1 cellular context compared by ENCODE assay signal in genomic region chr1:3471356-3472087, GRCh38.
TF ChIP-seq lines count a peak whose summit lies in the region.

No MANE protein-coding gene starts in this region.

TF ChIP-seq in K562, 482 proteins besides CTCF, POLR2A, EP300 and RAD21 (continued from another document and continues in another):
- no peak for TF ChIP-seq MED1 (CRISPR knock-in tag; IDR thresholded peaks at IDR 0.05; ENCODE audit: borderline replicate concordance)
- TF ChIP-seq ZNF696 (CRISPR knock-in tag; conservative IDR thresholded peaks at IDR 0.05) = no peak
- no peak for TF ChIP-seq BRCA1 (IDR thresholded peaks at IDR 0.05)
- no peak for TF ChIP-seq BRCA1 (CRISPR knock-in tag; IDR thresholded peaks at IDR 0.05)
- 0 out of 4 replicates have a peak, but pooled peaks of 1 of the 2 experiments have one; percentile 22 for TF ChIP-seq HDAC1 (IDR thresholded peaks at IDR 0.05)
- TF ChIP-seq, protein P1, sequence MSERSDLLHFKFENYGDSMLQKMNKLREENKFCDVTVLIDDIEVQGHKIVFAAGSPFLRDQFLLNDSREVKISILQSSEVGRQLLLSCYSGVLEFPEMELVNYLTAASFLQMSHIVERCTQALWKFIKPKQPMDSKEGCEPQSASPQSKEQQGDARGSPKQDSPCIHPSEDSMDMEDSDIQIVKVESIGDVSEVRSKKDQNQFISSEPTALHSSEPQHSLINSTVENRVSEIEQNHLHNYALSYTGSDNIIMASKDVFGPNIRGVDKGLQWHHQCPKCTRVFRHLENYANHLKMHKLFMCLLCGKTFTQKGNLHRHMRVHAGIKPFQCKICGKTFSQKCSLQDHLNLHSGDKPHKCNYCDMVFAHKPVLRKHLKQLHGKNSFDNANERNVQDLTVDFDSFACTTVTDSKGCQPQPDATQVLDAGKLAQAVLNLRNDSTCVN (CRISPR knock-in tag; IDR thresholded peaks at IDR 0.05) = no peak
- TF ChIP-seq ASH1L (IDR thresholded peaks at IDR 0.05; ENCODE audit: borderline replicate concordance, low read depth, partially characterized antibody) = no peak
- TF ChIP-seq, protein P2, sequence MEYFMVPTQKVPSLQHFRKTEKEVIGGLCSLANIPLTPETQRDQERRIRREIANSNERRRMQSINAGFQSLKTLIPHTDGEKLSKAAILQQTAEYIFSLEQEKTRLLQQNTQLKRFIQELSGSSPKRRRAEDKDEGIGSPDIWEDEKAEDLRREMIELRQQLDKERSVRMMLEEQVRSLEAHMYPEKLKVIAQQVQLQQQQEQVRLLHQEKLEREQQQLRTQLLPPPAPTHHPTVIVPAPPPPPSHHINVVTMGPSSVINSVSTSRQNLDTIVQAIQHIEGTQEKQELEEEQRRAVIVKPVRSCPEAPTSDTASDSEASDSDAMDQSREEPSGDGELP (CRISPR knock-in tag; IDR thresholded peaks at IDR 0.05; ENCODE audit: borderline replicate concordance) = peak; percentile 35; the same call in 1 of the 2 replicates
- TF ChIP-seq CHD7 (IDR thresholded peaks at IDR 0.05; ENCODE audit: low read depth, low read length) = no peak
- TF ChIP-seq SMC3 (conservative IDR thresholded peaks at IDR 0.05; ENCODE audit: insufficient read depth, low read depth, low read length) = 0 out of 2 replicates have a peak, but pooled peaks have one; percentile 9
- TF ChIP-seq ARID2 (IDR thresholded peaks at IDR 0.05) = no peak
- no peak for TF ChIP-seq CCNT2 (IDR thresholded peaks at IDR 0.05; ENCODE audit: borderline replicate concordance, extremely low read depth, insufficient read length, low read depth, low read length)
- peak; percentile 50; the same call in 1 of the 2 replicates for TF ChIP-seq L3MBTL2 (IDR thresholded peaks at IDR 0.05)
- no peak for TF ChIP-seq NFATC3 (IDR thresholded peaks at IDR 0.05)
- peak; percentile 66 to 74 for TF ChIP-seq NRF1 (conservative IDR thresholded peaks at IDR 0.05 in 1 of 2, IDR thresholded peaks at IDR 0.05 in 1 of 2)
- no peak for TF ChIP-seq CAMTA2 (CRISPR knock-in tag; conservative IDR thresholded peaks at IDR 0.05)
- 0 out of 2 replicates have a peak, but pooled peaks have one; percentile 32 for TF ChIP-seq CTBP1 (IDR thresholded peaks at IDR 0.05; ENCODE audit: borderline replicate concordance)
- no peak for TF ChIP-seq SMAD4 (CRISPR knock-in tag; conservative IDR thresholded peaks at IDR 0.05)
- TF ChIP-seq, protein P3, sequence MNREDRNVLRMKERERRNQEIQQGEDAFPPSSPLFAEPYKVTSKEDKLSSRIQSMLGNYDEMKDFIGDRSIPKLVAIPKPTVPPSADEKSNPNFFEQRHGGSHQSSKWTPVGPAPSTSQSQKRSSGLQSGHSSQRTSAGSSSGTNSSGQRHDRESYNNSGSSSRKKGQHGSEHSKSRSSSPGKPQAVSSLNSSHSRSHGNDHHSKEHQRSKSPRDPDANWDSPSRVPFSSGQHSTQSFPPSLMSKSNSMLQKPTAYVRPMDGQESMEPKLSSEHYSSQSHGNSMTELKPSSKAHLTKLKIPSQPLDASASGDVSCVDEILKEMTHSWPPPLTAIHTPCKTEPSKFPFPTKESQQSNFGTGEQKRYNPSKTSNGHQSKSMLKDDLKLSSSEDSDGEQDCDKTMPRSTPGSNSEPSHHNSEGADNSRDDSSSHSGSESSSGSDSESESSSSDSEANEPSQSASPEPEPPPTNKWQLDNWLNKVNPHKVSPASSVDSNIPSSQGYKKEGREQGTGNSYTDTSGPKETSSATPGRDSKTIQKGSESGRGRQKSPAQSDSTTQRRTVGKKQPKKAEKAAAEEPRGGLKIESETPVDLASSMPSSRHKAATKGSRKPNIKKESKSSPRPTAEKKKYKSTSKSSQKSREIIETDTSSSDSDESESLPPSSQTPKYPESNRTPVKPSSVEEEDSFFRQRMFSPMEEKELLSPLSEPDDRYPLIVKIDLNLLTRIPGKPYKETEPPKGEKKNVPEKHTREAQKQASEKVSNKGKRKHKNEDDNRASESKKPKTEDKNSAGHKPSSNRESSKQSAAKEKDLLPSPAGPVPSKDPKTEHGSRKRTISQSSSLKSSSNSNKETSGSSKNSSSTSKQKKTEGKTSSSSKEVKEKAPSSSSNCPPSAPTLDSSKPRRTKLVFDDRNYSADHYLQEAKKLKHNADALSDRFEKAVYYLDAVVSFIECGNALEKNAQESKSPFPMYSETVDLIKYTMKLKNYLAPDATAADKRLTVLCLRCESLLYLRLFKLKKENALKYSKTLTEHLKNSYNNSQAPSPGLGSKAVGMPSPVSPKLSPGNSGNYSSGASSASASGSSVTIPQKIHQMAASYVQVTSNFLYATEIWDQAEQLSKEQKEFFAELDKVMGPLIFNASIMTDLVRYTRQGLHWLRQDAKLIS (CRISPR knock-in tag; IDR thresholded peaks at IDR 0.05) = no peak
- TF ChIP-seq, protein P4, sequence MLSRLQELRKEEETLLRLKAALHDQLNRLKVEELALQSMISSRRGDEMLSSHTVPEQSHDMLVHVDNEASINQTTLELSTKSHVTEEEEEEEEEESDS (CRISPR knock-in tag; IDR thresholded peaks at IDR 0.05) = no peak
- no peak for TF ChIP-seq MYC (IDR thresholded peaks at IDR 0.05; ENCODE audit: low read depth, low read length)
- TF ChIP-seq MYC (CRISPR knock-in tag; IDR thresholded peaks at IDR 0.05; ENCODE audit: borderline replicate concordance, low read depth) = no peak
- TF ChIP-seq, protein P5, sequence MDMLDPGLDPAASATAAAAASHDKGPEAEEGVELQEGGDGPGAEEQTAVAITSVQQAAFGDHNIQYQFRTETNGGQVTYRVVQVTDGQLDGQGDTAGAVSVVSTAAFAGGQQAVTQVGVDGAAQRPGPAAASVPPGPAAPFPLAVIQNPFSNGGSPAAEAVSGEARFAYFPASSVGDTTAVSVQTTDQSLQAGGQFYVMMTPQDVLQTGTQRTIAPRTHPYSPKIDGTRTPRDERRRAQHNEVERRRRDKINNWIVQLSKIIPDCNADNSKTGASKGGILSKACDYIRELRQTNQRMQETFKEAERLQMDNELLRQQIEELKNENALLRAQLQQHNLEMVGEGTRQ (CRISPR knock-in tag; IDR thresholded peaks at IDR 0.05) = no peak
- TF ChIP-seq ZNF408 (CRISPR knock-in tag; IDR thresholded peaks at IDR 0.05; ENCODE audit: low read depth) = no peak
- peak; percentile 39; the same call in 1 of the 2 replicates for TF ChIP-seq SAFB (IDR thresholded peaks at IDR 0.05; ENCODE audit: borderline replicate concordance, low read depth, low read length)
- TF ChIP-seq ZNF644 (tag; IDR thresholded peaks at IDR 0.05; ENCODE audit: low read depth) = no peak
- TF ChIP-seq ESRRA (IDR thresholded peaks at IDR 0.05; ENCODE audit: borderline replicate concordance, low read depth) = peak; percentile 41; the same call in 1 of the 2 replicates
- TF ChIP-seq EGR1 (conservative IDR thresholded peaks at IDR 0.05) = peak; percentile 95
- TF ChIP-seq, protein P6, sequence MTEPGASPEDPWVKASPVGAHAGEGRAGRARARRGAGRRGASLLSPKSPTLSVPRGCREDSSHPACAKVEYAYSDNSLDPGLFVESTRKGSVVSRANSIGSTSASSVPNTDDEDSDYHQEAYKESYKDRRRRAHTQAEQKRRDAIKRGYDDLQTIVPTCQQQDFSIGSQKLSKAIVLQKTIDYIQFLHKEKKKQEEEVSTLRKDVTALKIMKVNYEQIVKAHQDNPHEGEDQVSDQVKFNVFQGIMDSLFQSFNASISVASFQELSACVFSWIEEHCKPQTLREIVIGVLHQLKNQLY (CRISPR knock-in tag; conservative IDR thresholded peaks at IDR 0.05) = no peak
- no peak for TF ChIP-seq TCF7 (IDR thresholded peaks at IDR 0.05; ENCODE audit: borderline replicate concordance)
- TF ChIP-seq RAD51 (IDR thresholded peaks at IDR 0.05; ENCODE audit: borderline replicate concordance, low read depth) = no peak
- no peak for TF ChIP-seq STAT6 (CRISPR knock-in tag; IDR thresholded peaks at IDR 0.05)
- TF ChIP-seq, protein P7, sequence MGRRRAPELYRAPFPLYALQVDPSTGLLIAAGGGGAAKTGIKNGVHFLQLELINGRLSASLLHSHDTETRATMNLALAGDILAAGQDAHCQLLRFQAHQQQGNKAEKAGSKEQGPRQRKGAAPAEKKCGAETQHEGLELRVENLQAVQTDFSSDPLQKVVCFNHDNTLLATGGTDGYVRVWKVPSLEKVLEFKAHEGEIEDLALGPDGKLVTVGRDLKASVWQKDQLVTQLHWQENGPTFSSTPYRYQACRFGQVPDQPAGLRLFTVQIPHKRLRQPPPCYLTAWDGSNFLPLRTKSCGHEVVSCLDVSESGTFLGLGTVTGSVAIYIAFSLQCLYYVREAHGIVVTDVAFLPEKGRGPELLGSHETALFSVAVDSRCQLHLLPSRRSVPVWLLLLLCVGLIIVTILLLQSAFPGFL (CRISPR knock-in tag; IDR thresholded peaks at IDR 0.05) = no peak
- no peak for TF ChIP-seq PCBP2 (IDR thresholded peaks at IDR 0.05; ENCODE audit: low read depth, low read length, poor library complexity, severe bottlenecking)
- TF ChIP-seq KLF16 (IDR thresholded peaks at IDR 0.05) = no peak
- TF ChIP-seq STAG1 (CRISPR knock-in tag; IDR thresholded peaks at IDR 0.05; ENCODE audit: borderline replicate concordance) = 0 out of 2 replicates have a peak, but pooled peaks have one; percentile 13
- TF ChIP-seq SRSF3 (IDR thresholded peaks at IDR 0.05; ENCODE audit: insufficient read depth, low read length) = no peak
- TF ChIP-seq KDM1A (IDR thresholded peaks at IDR 0.05) = peak in 1 of 2 experiments; percentile 64; a peak in 1 of 4 replicates
